17 cellular contexts compared by ENCODE assay signal in genomic region chr11:108906826-108907225, GRCh38.
DNase-seq lines count a peak whose midpoint lies in the region; ATAC-seq and TF ChIP-seq lines count a peak whose summit lies in the region.
"Had no signal": no experiment of that assay in that cellular context is flagged by ENCODE, and none has a peak within 500 bp of the region (broad histone marks: within the 10 kb centered on the region; RNA-seq: fewer than 3 reads in every experiment).

No MANE protein-coding gene starts in this region.

- no peak for TF ChIP-seq CTCF in gastrocnemius medialis (IDR thresholded peaks at IDR 0.05 in 4 of 5, conservative IDR thresholded peaks at IDR 0.05 in 1 of 5)

- H3K79me2 ChIP-seq in GM23248 (ENCODE audit: insufficient read depth) = no peaks in the 10 kb centered on the region; the same call in 1 of the 2 replicates

- no peak overlapping the region for H3K9ac ChIP-seq in GM23248
- H3K9ac ChIP-seq: BLaER1 had no signal

- peak; percentile 47 to 70 for ATAC-seq in gastrocnemius medialis
- ATAC-seq: natural killer cell treated with Interleukin-12 subunit alpha and Interleukin-12 subunit beta and Interleukin-15 and Interleukin-18, amount 100 ng/mL, for 72 hours had no signal

- H4K20me1 ChIP-seq in GM23248 (ENCODE audit: insufficient read depth) = no peaks in the 10 kb centered on the region
- H4K20me1 ChIP-seq: BLaER1 had no signal

- peaks cover 22% of the 10 kb centered on the region for H3F3A ChIP-seq in GM23248 (ENCODE audit: insufficient read depth)

- H3K27me3 ChIP-seq in GM23248 (replicated peaks; ENCODE audit: insufficient read depth) (no peaks in the 10 kb centered on the region), gastrocnemius medialis (no peaks in the 10 kb centered on the region)
- H3K27me3 ChIP-seq: BLaER1, esophagus squamous epithelium, Peyer's patch had no signal

- intact Hi-C loops in gastrocnemius medialis (cut with DNase I; ENCODE audit: low total_unique reads) = no loop called here

- no peaks in the 10 kb centered on the region for H3K9me2 ChIP-seq in GM23248 (ENCODE audit: insufficient read depth)

- no peaks in the 10 kb centered on the region for H3K36me3 ChIP-seq in GM23248 (ENCODE audit: low read depth)
- H3K36me3 ChIP-seq in gastrocnemius medialis = no peaks in the 10 kb centered on the region
- H3K36me3 ChIP-seq: BLaER1, esophagus squamous epithelium, Peyer's patch had no signal

- H3K4me1 ChIP-seq in GM23248 (ENCODE audit: insufficient read depth) = peaks cover 20% of the 10 kb centered on the region
- H3K4me1 ChIP-seq in gastrocnemius medialis = peaks cover 13 to 31% of the 10 kb centered on the region in 2 donors
- H3K4me1 ChIP-seq: esophagus squamous epithelium, Peyer's patch had no signal

- H2AFZ ChIP-seq in GM23248 = no peak overlapping the region

- H3K27ac ChIP-seq in GM23248 (peak overlapping the region; percentile 51), epithelial cell of prostate (peak overlapping the region; percentile 42), gastrocnemius medialis (peak overlapping the region in 3 of 4 donors; percentile 34 to 59 (median 39))
- H3K27ac ChIP-seq: BLaER1, Peyer's patch had no signal

- DNase-seq in GM23248 (peak; percentile 53), RPMI7951 (ENCODE audit: low read depth) (peak; percentile 54), epithelial cell of prostate (ENCODE audit: low read depth, low spot score) (no peak), gastrocnemius medialis (no peak), DMS153 treated with DMSO at 0.1 percent for 48 hours (lab: John Stamatoyannopoulos, UW; ENCODE audit: unreplicated experiment) (no peak), Ammon's horn (ENCODE audit: low spot score) (no peak), NCI-H1092 (lab: John Stamatoyannopoulos, UW) (no peak)
- DNase-seq: activated B cell treated with CpG ODN at 0.5 μM for 24 hours; activated gamma-delta T cell; DMS53; esophagus squamous epithelium; NCI-H2029 treated with DMSO at 0.1 percent for 48 hours; Peyer's patch; stimulated activated CD4-positive, alpha-beta T cell treated with anti-CD3 and anti-CD28 coated beads, Interleukin-1b, Interleukin-23, amount 100 ng/mL, for 48 hours; substantia nigra had no signal

- 61 to 65% methylated on average over 2 of the region's 2 CpGs for WGBS in GM23248 (ENCODE audit: low coverage in 1 of 2, low lambda C conversion rate in 2 of 2, missing lambda C conversion rate in 2 of 2), 2 experiments

- no peak for TF ChIP-seq POLR2A in gastrocnemius medialis (IDR thresholded peaks at IDR 0.05)

- in situ Hi-C loops in GM23248 (cut with MboI) (no loop called here), gastrocnemius medialis (cut with MboI; ENCODE audit: low sequenced_read_pairs in 4 of 4) (no loop called here)

- H3K9me3 ChIP-seq in GM23248 (ENCODE audit: low read depth) (no peaks in the 10 kb centered on the region), gastrocnemius medialis (no peaks in the 10 kb centered on the region)
- H3K9me3 ChIP-seq: BLaER1, esophagus squamous epithelium, Peyer's patch had no signal

- H3K4me2 ChIP-seq in GM23248 (ENCODE audit: unreplicated experiment) = peak overlapping the region; percentile 32
- H3K4me2 ChIP-seq: BLaER1 had no signal

- H3K4me3 ChIP-seq in GM23248 (no peak overlapping the region), gastrocnemius medialis (no peak overlapping the region)
- H3K4me3 ChIP-seq: BLaER1, esophagus squamous epithelium, Peyer's patch had no signal

Comparison
In these comparisons a context has a peak if more than half of its experiments do, and no peak if none do; other contexts are left out.
1. DNase-seq: peak in GM23248 (single experiment) and RPMI7951 (single experiment); none in epithelial cell of prostate (single experiment), gastrocnemius medialis (0 of 2), DMS153 treated with DMSO at 0.1 percent for 48 hours (single experiment), Ammon's horn (single experiment) and NCI-H1092 (single experiment).
2. Peak in every context shown above with its lines, with median percentiles within 50 percentile points of each other: H3K27ac ChIP-seq.